Comparison of ENCODE assay signal across 15 cellular contexts in the genomic region with DNA sequence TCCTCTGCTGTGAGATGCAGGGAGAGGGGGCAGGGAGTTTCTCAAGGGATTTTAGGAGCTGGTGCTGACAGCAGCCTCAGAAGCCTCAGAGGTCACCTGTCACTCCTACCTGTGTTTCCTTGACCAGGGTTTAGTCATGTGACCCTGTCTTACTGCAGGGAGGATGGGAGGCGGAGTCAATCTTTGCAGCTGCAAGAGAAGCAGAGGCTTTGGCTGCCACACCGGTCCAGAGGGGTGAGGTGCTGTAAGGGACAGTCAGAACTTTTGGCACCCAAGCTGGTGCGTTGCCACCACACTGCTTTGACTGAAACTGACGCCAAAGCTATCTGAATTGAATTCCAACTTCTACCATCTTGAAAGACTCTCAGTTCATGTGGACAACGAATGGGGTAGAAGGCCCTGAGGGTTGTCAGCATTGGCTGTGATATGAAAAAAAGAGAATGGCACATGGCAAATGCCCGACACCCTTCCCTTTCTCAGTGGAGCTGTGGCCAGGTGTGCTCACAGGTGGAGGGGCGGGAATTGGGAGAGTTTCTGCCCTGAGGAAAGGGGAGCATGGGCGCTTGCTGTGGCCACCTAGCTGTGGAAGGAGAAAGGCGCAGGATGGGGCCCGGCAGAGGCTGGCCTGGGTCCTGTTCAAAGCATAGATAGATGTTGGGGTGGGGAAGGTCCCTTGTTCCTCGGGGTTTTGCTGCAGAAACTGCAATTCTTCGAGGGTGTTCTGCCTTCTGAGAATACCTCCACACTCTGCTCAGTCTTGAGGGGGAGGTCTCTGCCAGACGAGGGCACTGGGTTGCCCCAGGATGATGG.
DNase-seq lines count a peak whose midpoint lies in the region; TF ChIP-seq lines count a peak whose summit lies in the region.
"Had no signal": no experiment of that assay in that cellular context is flagged by ENCODE, and none has a peak within 500 bp of the region (broad histone marks: within the 10 kb centered on the region; RNA-seq: fewer than 3 reads in every experiment).

No MANE protein-coding gene starts in this region.

- no peak overlapping the region for H3K27ac Mint-ChIP-seq in neural progenitor cell
- H3K27ac Mint-ChIP-seq: activated CD4-positive, alpha-beta memory T cell treated with anti-CD3 and anti-CD28 coated beads, Interleukin-2, amount 10 ng/mL, durations not matched to agents 7 days and 5 days had no signal

- H3K4me1 ChIP-seq in DOHH2 (ENCODE audit: control insufficient read depth, low read length) (no peaks in the 10 kb centered on the region), HUES48 (ENCODE audit: control insufficient read depth, insufficient read depth, low read length) (peaks cover 40% of the 10 kb centered on the region), neural progenitor cell (no peaks in the 10 kb centered on the region)
- H3K4me1 ChIP-seq: BE2C had no signal

- DNase-seq in choroid plexus epithelial cell (ENCODE audit: low read depth) (no peak), neural progenitor cell (ENCODE audit: low spot score) (no peak), inferior parietal cortex (ENCODE audit: extremely low spot score) (no peak), HUDEP-2 (lab: John Stamatoyannopoulos, UW; ENCODE audit: unreplicated experiment in 76 of 76) (no peak), OCI-M1 (lab: John Stamatoyannopoulos, UW) (no peak), NCI-H2081 (lab: John Stamatoyannopoulos, UW) (no peak)
- DNase-seq: activated effector memory CD4-positive, alpha-beta T cell treated with Interleukin-2 at 50 U/mL for 16 hours; BE2C; effector CD8-positive, alpha-beta T cell; midbrain; ovary; stimulated activated CD4-positive, alpha-beta T cell treated with anti-CD3 and anti-CD28 coated beads, Interleukin-12 subunit alpha, Interleukin-12 subunit beta, amount 100 ng/mL, for 4 hours had no signal

- H3K36me3 Mint-ChIP-seq in neural progenitor cell: no peaks in the 10 kb centered on the region

- H4K20me1 ChIP-seq in DOHH2 (ENCODE audit: control insufficient read depth, insufficient read depth, low read depth, low read length) (no peaks in the 10 kb centered on the region), neural progenitor cell (ENCODE audit: low read depth) (no peaks in the 10 kb centered on the region)

- no peaks in the 10 kb centered on the region for H3K9me2 ChIP-seq in DOHH2 (replicated peaks; ENCODE audit: control insufficient read depth, low read length)

- peaks cover 15% of the 10 kb centered on the region for H3K4me1 Mint-ChIP-seq in neural progenitor cell
- H3K4me1 Mint-ChIP-seq: activated CD4-positive, alpha-beta memory T cell treated with anti-CD3 and anti-CD28 coated beads, Interleukin-2, amount 10 ng/mL, durations not matched to agents 7 days and 5 days had no signal

- H3K4me2 ChIP-seq in DOHH2 (ENCODE audit: low read length) (no peak overlapping the region), neural progenitor cell (no peak overlapping the region)

- H2AFZ ChIP-seq in neural progenitor cell (replicated peaks): no peak overlapping the region

- no peaks in the 10 kb centered on the region for H3K9me3 Mint-ChIP-seq in neural progenitor cell
- H3K9me3 Mint-ChIP-seq: activated CD4-positive, alpha-beta memory T cell treated with anti-CD3 and anti-CD28 coated beads, Interleukin-2, amount 10 ng/mL, durations not matched to agents 7 days and 5 days had no signal

- H3K4me3 ChIP-seq in DOHH2 (ENCODE audit: low read length): no peak overlapping the region
- no peak overlapping the region for H3K4me3 ChIP-seq in HUES48 (ENCODE audit: low read depth, low read length)
- no peak overlapping the region for H3K4me3 ChIP-seq in choroid plexus epithelial cell (ENCODE audit: low read depth, low read length)
- no peak overlapping the region for H3K4me3 ChIP-seq in neural progenitor cell
- H3K4me3 ChIP-seq: ovary had no signal

- H3K27me3 ChIP-seq in DOHH2 (ENCODE audit: control insufficient read depth, low read length): 0 out of 2 replicates have a peak, but pooled peaks cover 2% of the 10 kb centered on the region
- H3K27me3 ChIP-seq in HUES48 (ENCODE audit: control insufficient read depth, insufficient read depth, low read length): no peaks in the 10 kb centered on the region
- no peaks in the 10 kb centered on the region for H3K27me3 ChIP-seq in neural progenitor cell
- H3K27me3 ChIP-seq: BE2C, ovary had no signal

- H3K9ac ChIP-seq in HUES48 (ENCODE audit: low read depth, low read length) (no peak overlapping the region), neural progenitor cell (no peak overlapping the region)

- H3F3A ChIP-seq in DOHH2 (ENCODE audit: control insufficient read depth, insufficient read depth) (no peaks in the 10 kb centered on the region), neural progenitor cell (ENCODE audit: low read depth) (no peaks in the 10 kb centered on the region)

- TF ChIP-seq CTCF in DOHH2 (IDR thresholded peaks at IDR 0.05; ENCODE audit: low read depth, low read length, poor library complexity, severe bottlenecking) (peak; percentile 39), choroid plexus epithelial cell (conservative IDR thresholded peaks at IDR 0.05; ENCODE audit: low read depth, low read length) (peak; percentile 36), neural progenitor cell (IDR thresholded peaks at IDR 0.05) (peak; percentile 15)

- H3K36me3 ChIP-seq in DOHH2 (ENCODE audit: control insufficient read depth, low read length) (no peaks in the 10 kb centered on the region), HUES48 (ENCODE audit: control insufficient read depth, insufficient read depth, low read length) (no peaks in the 10 kb centered on the region), neural progenitor cell (no peaks in the 10 kb centered on the region)
- H3K36me3 ChIP-seq: BE2C, ovary had no signal

- no peaks in the 10 kb centered on the region for H3K9me3 ChIP-seq in DOHH2 (ENCODE audit: control insufficient read depth, insufficient read depth, low read length)
- H3K9me3 ChIP-seq in HUES48 (ENCODE audit: control insufficient read depth, insufficient read depth, low read length): no peaks in the 10 kb centered on the region
- no peaks in the 10 kb centered on the region for H3K9me3 ChIP-seq in neural progenitor cell (ENCODE audit: low read depth)
- H3K9me3 ChIP-seq: BE2C, ovary had no signal

- H3K27me3 Mint-ChIP-seq in neural progenitor cell (ENCODE audit: insufficient read depth, low read depth): peaks cover 3% of the 10 kb centered on the region

- H3K79me2 ChIP-seq in DOHH2 (ENCODE audit: control insufficient read depth, low read length) (no peaks in the 10 kb centered on the region), neural progenitor cell (ENCODE audit: low read depth) (no peaks in the 10 kb centered on the region)

- no peak overlapping the region for H3K4me3 Mint-ChIP-seq in neural progenitor cell
- H3K4me3 Mint-ChIP-seq: activated CD4-positive, alpha-beta memory T cell treated with anti-CD3 and anti-CD28 coated beads, Interleukin-2, amount 10 ng/mL, durations not matched to agents 7 days and 5 days had no signal

- no peak overlapping the region for H3K27ac ChIP-seq in DOHH2 (ENCODE audit: low read depth, low read length)
- peak overlapping the region; percentile 11 for H3K27ac ChIP-seq in HUES48 (ENCODE audit: low read depth, low read length)
- no peak overlapping the region for H3K27ac ChIP-seq in neural progenitor cell
- H3K27ac ChIP-seq: ovary had no signal
